24 cellular contexts compared by ENCODE assay signal in genomic region chr11:1272531-1272930, GRCh38. TPM values are rescaled to one million over a fixed set of nuclear protein-coding genes. Genes with fewer than 3 reads are reported as not detected.
"Had no signal": no experiment of that assay in that cellular context is flagged by ENCODE, and none has a peak within 500 bp of the region (broad histone marks: within the 10 kb centered on the region; RNA-seq: fewer than 3 reads in every experiment).

No MANE protein-coding gene starts in this region.

- H3K4me2 ChIP-seq: KMS-11 had no signal

- H3K9ac ChIP-seq: KMS-11 had no signal

- H3K27ac ChIP-seq: HL-60, KMS-11, SJCRH30 had no signal

- H3K9me3 ChIP-seq: SJCRH30 had no signal

- H3K27me3 Mint-ChIP-seq: IgD-negative memory B cell had no signal

- H3K36me3 Mint-ChIP-seq: IgD-negative memory B cell had no signal

- H3K27me3 ChIP-seq: SJCRH30 had no signal

- DNase-seq: Kasumi-1, MM.1S, NCI-H1105, NCI-H1417, NCI-H146, NCI-H1694 treated with DMSO at 0.1 percent for 48 hours, NCI-H1930, NCI-H2081, NCI-H2171, NCI-H226, NCI-H446, NCI-H510A, NCI-H524 treated with DMSO at 0.1 percent for 48 hours, NCI-H69, NCI-H774, RPMI8226, SHP77 treated with DMSO at 0.1 percent for 48 hours, SJCRH30 had no signal

- ATAC-seq: K562, SK-N-SH treated with all-trans-retinoic acid at 6 μM for 48 hours had no signal

- H3K4me3 ChIP-seq: K562, SJCRH30 had no signal

- H3K4me3 Mint-ChIP-seq: IgD-negative memory B cell had no signal

- H3K4me1 ChIP-seq: SJCRH30 had no signal

- H3K9me3 Mint-ChIP-seq: IgD-negative memory B cell had no signal

- H3K4me1 Mint-ChIP-seq: IgD-negative memory B cell had no signal

RNA-seq across cellular contexts. Expression of gene MUC5B, which starts 49.7 kb away (rescaled TPM):
- total RNA-seq: M059J, SJCRH30 had no signal
- polyA plus RNA-seq: IgD-negative memory B cell had no signal
